ENCODE assay signal across 12 cellular contexts in the genomic region with DNA sequence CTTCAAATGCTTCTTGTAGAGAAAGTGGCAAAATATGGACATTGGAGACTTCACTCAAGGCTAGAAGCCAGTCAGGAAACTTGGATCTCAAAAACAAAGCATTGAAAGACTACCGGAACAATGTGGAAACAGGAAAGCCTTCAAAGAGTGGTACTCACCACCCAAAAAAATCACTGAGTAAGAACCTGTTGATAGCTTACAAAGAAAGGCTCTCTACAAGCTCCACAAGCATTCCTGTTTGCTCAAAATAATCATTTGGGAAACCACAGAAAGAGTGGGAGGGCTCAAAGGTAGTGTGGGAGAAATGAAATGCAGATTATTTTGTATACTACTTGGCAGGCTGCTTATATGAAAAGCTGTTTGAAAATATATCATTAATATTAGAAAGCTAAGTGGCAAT.
DNase-seq lines count a peak whose midpoint lies in the region; TF ChIP-seq lines count a peak whose summit lies in the region.
"Had no signal": no experiment of that assay in that cellular context is flagged by ENCODE, and none has a peak within 500 bp of the region (broad histone marks: within the 10 kb centered on the region; RNA-seq: fewer than 3 reads in every experiment).

No MANE protein-coding gene starts in this region.

- H3K4me3 ChIP-seq in tibial artery, result no peak overlapping the region
- H3K4me3 ChIP-seq: SJCRH30 had no signal

- H3K27me3 ChIP-seq in tibial artery, result no peaks in the 10 kb centered on the region
- H3K27me3 ChIP-seq: SJCRH30 had no signal

- H3K27ac ChIP-seq in tibial artery, result peak overlapping the region; percentile 27 to 49
- H3K27ac ChIP-seq: 22Rv1, SJCRH30 had no signal

- intact Hi-C loops in tibial artery (cut with DNase I; ENCODE audit: low total_unique reads), result no loop called here

- peaks cover 0 to 56% (median 17%) of the 10 kb centered on the region in 4 donors for H3K4me1 ChIP-seq in tibial artery
- H3K4me1 ChIP-seq: Caco-2 had no signal

- H3K9me3 ChIP-seq in tibial artery, result no peaks in the 10 kb centered on the region
- H3K9me3 ChIP-seq: Caco-2, SJCRH30 had no signal

- peaks cover 0 to 9% (median 0%) of the 10 kb centered on the region in 3 donors for H3K36me3 ChIP-seq in tibial artery

- TF ChIP-seq CTCF in tibial artery (IDR thresholded peaks at IDR 0.05), result no peak

- DNase-seq in DMS53 (lab: John Stamatoyannopoulos, UW), result peak; percentile 9
- no peak for DNase-seq in DMS53 treated with DMSO at 0.1 percent for 48 hours (lab: John Stamatoyannopoulos, UW; ENCODE audit: unreplicated experiment)
- DNase-seq in astrocyte of the hippocampus (ENCODE audit: low read depth, low spot score), result peak; percentile 70
- peak; percentile 31 for DNase-seq in iris pigment epithelial cell (ENCODE audit: low read depth)
- DNase-seq in tibial artery, result no peak
- no peak for DNase-seq in stimulated activated CD4-positive, alpha-beta T cell treated with anti-CD3 and anti-CD28 coated beads, Interleukin-15, amount 100 ng/mL, for 24 hours
- no peak for DNase-seq in NCI-H1436 (lab: John Stamatoyannopoulos, UW)
- no peak for DNase-seq in foreskin melanocyte
- DNase-seq: activated B cell treated with CpG ODN at 0.5 μM for 24 hours, Caco-2 had no signal

Comparison
In these comparisons a context has a peak if more than half of its experiments do, and no peak if none do; other contexts are left out.
1. DNase-seq: peak in DMS53 (single experiment), astrocyte of the hippocampus (single experiment) and iris pigment epithelial cell (single experiment); none in DMS53 treated with DMSO at 0.1 percent for 48 hours (single experiment), tibial artery (0 of 2), stimulated activated CD4-positive, alpha-beta T cell treated with anti-CD3 and anti-CD28 coated beads, Interleukin-15, amount 100 ng/mL, for 24 hours (single experiment), NCI-H1436 (single experiment) and foreskin melanocyte (single experiment).